12 cellular contexts compared by ENCODE assay signal in genomic region chr7:5590596-5591546, GRCh38. TPM values are rescaled to one million over a fixed set of nuclear protein-coding genes. Genes with fewer than 3 reads are reported as not detected.
A peak's percentile ranks its signal among the peaks of the same experiment; 100 is the strongest.
DNase-seq lines count a peak whose midpoint lies in the region; ATAC-seq and TF ChIP-seq lines count a peak whose summit lies in the region.
"Had no signal": no experiment of that assay in that cellular context is flagged by ENCODE, and none has a peak within 500 bp of the region (broad histone marks: within the 10 kb centered on the region; RNA-seq: fewer than 3 reads in every experiment).

No MANE protein-coding gene starts in this region.

- DNase-seq in NAMALWA (ENCODE audit: low spot score): peak; percentile 31
- DNase-seq in central memory CD8-positive, alpha-beta T cell (ENCODE audit: low spot score in 2 of 2): no peak
- DNase-seq in nephron progenitor cell: no peak
- DNase-seq in middle frontal gyrus (ENCODE audit: extremely low spot score, low spot score): no peak
- DNase-seq in left colon: no peak
- DNase-seq: cerebellar nuclear complex, NCI-H2107, thyroid gland had no signal

- H3K27ac ChIP-seq in BLaER1 treated with 17β-estradiol and CSF1 and Interleukin-3, amounts not matched to agents 10 nM and 100 nM: peak overlapping the region in 4 of 11 experiments; percentile 8 to 67 (median 56); a peak in 3 of 22 replicates
- H3K27ac ChIP-seq: thyroid gland had no signal

- H3K27me3 Mint-ChIP-seq in central memory CD8-positive, alpha-beta T cell: peaks cover 22% of the 10 kb centered on the region
- H3K27me3 Mint-ChIP-seq in nephron progenitor cell (ENCODE audit: low read depth, poor library complexity): peaks cover 4% of the 10 kb centered on the region

- intact Hi-C loops in left colon (cut with DNase I, micrococcal nuclease): no loop called here

- H4K20me1 ChIP-seq in BLaER1 treated with 17β-estradiol and CSF1 and Interleukin-3, amounts not matched to agents 10 nM and 100 nM: peaks cover 12 to 53% (median 26%) of the 10 kb centered on the region in 11 experiments; a peak in 18 of 22 replicates

- peaks cover 6% of the 10 kb centered on the region for H3K36me3 Mint-ChIP-seq in central memory CD8-positive, alpha-beta T cell (ENCODE audit: insufficient read depth)
- no peaks in the 10 kb centered on the region for H3K36me3 Mint-ChIP-seq in nephron progenitor cell (ENCODE audit: low read depth)

- H3K9ac ChIP-seq in BLaER1 treated with 17β-estradiol and CSF1 and Interleukin-3, amounts not matched to agents 10 nM and 100 nM: peak overlapping the region in 6 of 11 experiments; percentile 4 to 58 (median 22); a peak in 6 of 22 replicates

- peak overlapping the region in 3 of 10 experiments; percentile 68 to 82 (median 76); a peak in 1 of 20 replicates for H3K4me3 ChIP-seq in BLaER1 treated with 17β-estradiol and CSF1 and Interleukin-3, amounts not matched to agents 10 nM and 100 nM
- H3K4me3 ChIP-seq: thyroid gland had no signal

- peaks cover 32 to 49% (median 40%) of the 10 kb centered on the region in 11 experiments for H3K27me3 ChIP-seq in BLaER1 treated with 17β-estradiol and CSF1 and Interleukin-3, amounts not matched to agents 10 nM and 100 nM
- H3K27me3 ChIP-seq: thyroid gland had no signal

- H3K4me2 ChIP-seq in BLaER1 treated with 17β-estradiol and CSF1 and Interleukin-3, amounts not matched to agents 10 nM and 100 nM: peak overlapping the region; percentile 88 to 100 (median 100)

- H3K4me1 ChIP-seq in BLaER1 treated with 17β-estradiol and CSF1 and Interleukin-3, amounts not matched to agents 10 nM and 100 nM: peaks cover 36 to 74% (median 70%) of the 10 kb centered on the region in 10 experiments

- no peak for ATAC-seq in central memory CD8-positive, alpha-beta T cell (replicated peaks; ENCODE audit: extremely low read depth, poor library complexity, severe bottlenecking)
- no peak for ATAC-seq in GM18517 (IDR thresholded peaks at IDR 0.05; ENCODE audit: unreplicated experiment)
- no peak for ATAC-seq in GM21717 (IDR thresholded peaks at IDR 0.05; ENCODE audit: unreplicated experiment)
- ATAC-seq in left colon: no peak
- ATAC-seq: left lobe of liver had no signal

- H3K36me3 ChIP-seq in BLaER1 treated with 17β-estradiol and CSF1 and Interleukin-3, amounts not matched to agents 10 nM and 100 nM: no peaks in the 10 kb centered on the region
- H3K36me3 ChIP-seq: thyroid gland had no signal

- H3K4me1 Mint-ChIP-seq in central memory CD8-positive, alpha-beta T cell: peaks cover 12% of the 10 kb centered on the region
- peaks cover 29% of the 10 kb centered on the region for H3K4me1 Mint-ChIP-seq in nephron progenitor cell

- no peaks in the 10 kb centered on the region for H3K9me3 Mint-ChIP-seq in central memory CD8-positive, alpha-beta T cell
- no peaks in the 10 kb centered on the region for H3K9me3 Mint-ChIP-seq in nephron progenitor cell

- no peaks in the 10 kb centered on the region for H3K9me3 ChIP-seq in BLaER1 treated with 17β-estradiol and CSF1 and Interleukin-3, amounts not matched to agents 10 nM and 100 nM (replicated peaks in 1 of 11)
- H3K9me3 ChIP-seq: thyroid gland had no signal

- H3K4me3 Mint-ChIP-seq in central memory CD8-positive, alpha-beta T cell: peak overlapping the region; percentile 46
- peak overlapping the region; percentile 52 for H3K4me3 Mint-ChIP-seq in nephron progenitor cell

- H3K27ac Mint-ChIP-seq in central memory CD8-positive, alpha-beta T cell (ENCODE audit: low read depth): no peak overlapping the region
- no peak overlapping the region for H3K27ac Mint-ChIP-seq in nephron progenitor cell

- no peak for TF ChIP-seq CTCF in nephron progenitor cell (IDR thresholded peaks at IDR 0.05)

RNA-seq across cellular contexts. Expression of gene FSCN1, which starts 1.7 kb away (rescaled TPM):
- total RNA-seq in left colon: 10 to 100 TPM in 1 of 2 donors, 1 to 10 TPM in 1; 4.7 to 10.4 TPM
